22 cellular contexts compared by ENCODE assay signal in genomic region chr10:100774876-100775275, GRCh38. TPM values are rescaled to one million over a fixed set of nuclear protein-coding genes. Genes with fewer than 3 reads are reported as not detected.
DNase-seq lines count a peak whose midpoint lies in the region; ATAC-seq, FAIRE-seq and TF ChIP-seq lines count a peak whose summit lies in the region.
"Had no signal": no experiment of that assay in that cellular context is flagged by ENCODE, and none has a peak within 500 bp of the region (broad histone marks: within the 10 kb centered on the region; RNA-seq: fewer than 3 reads in every experiment).

No MANE protein-coding gene starts in this region.

- no peak overlapping the region for H4K8ac ChIP-seq in H1 (ENCODE audit: extremely low read depth, insufficient read depth, low read length)

- no peak overlapping the region for H2BK5ac ChIP-seq in H1 (ENCODE audit: low read depth, low read length)

- BruUV-seq in Panc1 (replicated peaks; lab: Mats Ljungman, UMichigan): no TSS peak

- H3K79me1 ChIP-seq in H1 (ENCODE audit: low read depth, low read length): no peaks in the 10 kb centered on the region

- no peak overlapping the region for H2BK12ac ChIP-seq in H1 (ENCODE audit: low read depth, low read length)

- CTCF ChIA-PET in Panc1 (lab: Charles Lee): interaction anchor here (1.4 kb wide), 1 partner anchor 104 kb away, joined by 3 read pairs; no protein-coding TSS in a partner anchor
- CTCF ChIA-PET in H1 (lab: Charles Lee; ENCODE audit: partially characterized antibody): interaction anchor here (0.7 to 3.8 kb wide), 11 partner anchors 10 to 205 kb away, joined by 3 to 15 read pairs (median 4); no protein-coding TSS in a partner anchor

- FAIRE-seq in H1 (lab: Jason Lieb, UNC): no peak
- no peak for FAIRE-seq in GM12892 (lab: Jason Lieb, UNC)
- FAIRE-seq: A549, D721Med, G401.6 had no signal

- H2AK5ac ChIP-seq in H1 (ENCODE audit: low read depth, low read length): no peak overlapping the region

- DNase-seq in Panc1 (ENCODE audit: low read depth, low spot score) (no peak), H1 (ENCODE audit: low read depth in 1 of 2, low spot score in 2 of 2) (no peak), posterior vena cava (ENCODE audit: low spot score) (peak; percentile 53), GM12892 (ENCODE audit: insufficient read length) (no peak), lower leg skin (ENCODE audit: low spot score in 2 of 2) (no peak), DMS 273 (lab: John Stamatoyannopoulos, UW; ENCODE audit: unreplicated experiment) (no peak)
- DNase-seq: 8988T; AML-193; BE2C; CD4-positive, alpha-beta T cell; CD8-positive, alpha-beta memory T cell; DMS53; DMS79 treated with DMSO at 0.1 percent for 48 hours; H7; HCEC 1CT had no signal

- TF ChIP-seq RAD21 in H1 (IDR thresholded peaks at IDR 0.05 in 1 of 2, conservative IDR thresholded peaks at IDR 0.05 in 1 of 2; ENCODE audit: low read depth in 2 of 2, low read length in 2 of 2): no peak

- H3K36me3 ChIP-seq in Panc1 (ENCODE audit: control insufficient read depth, insufficient read depth, low read length) (peaks cover 4% of the 10 kb centered on the region), H1 (ENCODE audit: control insufficient read depth in 2 of 4, insufficient read depth in 4 of 4, low read length in 3 of 4) (no peaks in the 10 kb centered on the region)
- H3K36me3 ChIP-seq: BE2C; BLaER1 treated with 17β-estradiol and CSF1 and Interleukin-3, amounts not matched to agents 10 nM and 100 nM had no signal

- ATAC-seq in Panc1 (peak; percentile 35; the same call in 1 of the 2 replicates), GM19452 (IDR thresholded peaks at IDR 0.05; ENCODE audit: unreplicated experiment) (no peak)
- ATAC-seq: A549 had no signal

- intact Hi-C loops in Panc1 (cut with micrococcal nuclease; ENCODE audit: unreplicated experiment): no loop called here
- intact Hi-C loops in posterior vena cava (cut with DNase I): no loop called here
- intact Hi-C loops in lower leg skin (cut with DNase I; ENCODE audit: low total_unique reads): no loop called here

- H3K27ac ChIP-seq in Panc1 (ENCODE audit: low read length) (no peak overlapping the region), H1 (ENCODE audit: low read depth, low read length) (no peak overlapping the region)
- H3K27ac ChIP-seq: A549; BLaER1 treated with 17β-estradiol and CSF1 and Interleukin-3, amounts not matched to agents 10 nM and 100 nM had no signal

- no peak overlapping the region for H3K4me2 ChIP-seq in H1 (ENCODE audit: insufficient read depth in 1 of 2, low read depth in 2 of 2, low read length in 2 of 2)
- H3K4me2 ChIP-seq: A549; BLaER1 treated with 17β-estradiol and CSF1 and Interleukin-3, amounts not matched to agents 10 nM and 100 nM had no signal

- H4K5ac ChIP-seq in H1 (ENCODE audit: insufficient read length, low read depth, low read length): no peak overlapping the region

- H3K79me2 ChIP-seq in H1 (ENCODE audit: control insufficient read depth in 1 of 2, insufficient read depth in 2 of 2, low read length in 2 of 2): no peaks in the 10 kb centered on the region

- H2BK15ac ChIP-seq in H1 (ENCODE audit: low read length): peak overlapping the region; percentile 5; the same call in 1 of the 2 replicates

- H3K27me3 ChIP-seq in Panc1 (ENCODE audit: control insufficient read depth, insufficient read depth, low read length) (no peaks in the 10 kb centered on the region), H1 (replicated peaks in 1 of 4; ENCODE audit: control insufficient read depth in 3 of 4, extremely low read depth in 1 of 4, insufficient read depth in 3 of 4, low read length in 3 of 4) (peaks cover 0 to 8% (median 0%) of the 10 kb centered on the region in 4 experiments; a peak in 1 of 7 replicates)
- H3K27me3 ChIP-seq: BE2C had no signal

- TF ChIP-seq POLR2A in H1 (IDR thresholded peaks at IDR 0.05; ENCODE audit: control extremely low read depth in 1 of 2, low read depth in 2 of 2, low read length in 2 of 2) (no peak), GM12892 (IDR thresholded peaks at IDR 0.05; ENCODE audit: low read depth, low read length) (no peak), lower leg skin (IDR thresholded peaks at IDR 0.05) (no peak)

- no peak overlapping the region for H2BK120ac ChIP-seq in H1 (replicated peaks; ENCODE audit: low read depth, low read length)

- H3K56ac ChIP-seq in H1 (replicated peaks; ENCODE audit: insufficient read length, low read depth, low read length): no peak overlapping the region

- H3K9ac ChIP-seq in H1 (replicated peaks in 1 of 4; ENCODE audit: extremely low read depth in 1 of 4, low read depth in 3 of 4, low read length in 3 of 4): no peak overlapping the region
- H3K9ac ChIP-seq: BLaER1 treated with 17β-estradiol and CSF1 and Interleukin-3, amounts not matched to agents 10 nM and 100 nM had no signal

- no peak overlapping the region for H3K14ac ChIP-seq in H1 (ENCODE audit: insufficient read length)

- peaks cover 10% of the 10 kb centered on the region for H3K4me1 ChIP-seq in Panc1 (ENCODE audit: control insufficient read depth, insufficient read depth, low read length)
- H3K4me1 ChIP-seq in H1 (replicated peaks in 1 of 4; ENCODE audit: control insufficient read depth in 3 of 4, insufficient read depth in 4 of 4, low read length in 3 of 4): peaks cover 3 to 10% (median 9%) of the 10 kb centered on the region in 4 experiments; a peak in 5 of 7 replicates
- H3K4me1 ChIP-seq: A549 had no signal

- no peak overlapping the region for H4K91ac ChIP-seq in H1 (replicated peaks; ENCODE audit: insufficient read length, low read length)

- TF ChIP-seq EP300 in H1 (IDR thresholded peaks at IDR 0.05; ENCODE audit: borderline replicate concordance in 1 of 2, low read depth in 2 of 2, low read length in 2 of 2): no peak

- TF ChIP-seq CTCF in Panc1 (IDR thresholded peaks at IDR 0.05): no peak
- TF ChIP-seq CTCF in H1 (IDR thresholded peaks at IDR 0.05; ENCODE audit: control extremely low read depth in 1 of 3, insufficient read depth in 1 of 3, low read depth in 1 of 3, low read length in 3 of 3): no peak
- no peak for TF ChIP-seq CTCF in lower leg skin (IDR thresholded peaks at IDR 0.05)

- no peak overlapping the region for H3K23ac ChIP-seq in H1 (ENCODE audit: insufficient read length)

- H2BK20ac ChIP-seq in H1 (ENCODE audit: low read length): no peak overlapping the region

- no peak overlapping the region for H3K4me3 ChIP-seq in Panc1 (ENCODE audit: low read depth in 2 of 2, low read length in 2 of 2)
- H3K4me3 ChIP-seq in H1 (ENCODE audit: extremely low read depth in 1 of 4, insufficient read depth in 2 of 4, low read depth in 3 of 4, low read length in 4 of 4): no peak overlapping the region
- no peak overlapping the region for H3K4me3 ChIP-seq in lower leg skin (ENCODE audit: low read depth, poor library complexity, severe bottlenecking)
- H3K4me3 ChIP-seq: A549; BLaER1 treated with 17β-estradiol and CSF1 and Interleukin-3, amounts not matched to agents 10 nM and 100 nM had no signal

- no peak overlapping the region for H3K4ac ChIP-seq in H1 (replicated peaks; ENCODE audit: insufficient read length, low read depth, low read length)

- no peaks in the 10 kb centered on the region for H3K23me2 ChIP-seq in H1 (ENCODE audit: low read depth, low read length)

- H4K20me1 ChIP-seq in H1 (replicated peaks in 1 of 2; ENCODE audit: control insufficient read depth in 1 of 2, insufficient read depth in 2 of 2, low read length in 2 of 2): no peaks in the 10 kb centered on the region
- H4K20me1 ChIP-seq: BLaER1 treated with 17β-estradiol and CSF1 and Interleukin-3, amounts not matched to agents 10 nM and 100 nM had no signal

- no peak overlapping the region for H2AFZ ChIP-seq in H1 (ENCODE audit: low read length)

- WGBS in H1 (ENCODE audit: extremely low coverage in 1 of 2, insufficient coverage in 1 of 2, insufficient read length in 1 of 2, insufficient replicate concordance in 2 of 2, low coverage in 1 of 2, low lambda C conversion rate in 2 of 2, missing lambda C conversion rate in 1 of 2), 2 experiments: 78% methylated on average over 6 of the region's 6 CpGs; no CpG with 5 or more reads in 1 of the 2 experiments
- 57 to 71% methylated on average over 6 of the region's 6 CpGs for WGBS in lower leg skin, 2 donors

- H3K18ac ChIP-seq in H1 (ENCODE audit: extremely low read depth, low read length): no peak overlapping the region

- POLR2A ChIA-PET in Panc1 (lab: Charles Lee) (no interaction called here), H1 (lab: Charles Lee; ENCODE audit: partially characterized antibody) (no interaction called here)

- no peaks in the 10 kb centered on the region for H3K9me3 ChIP-seq in Panc1 (ENCODE audit: control insufficient read depth, insufficient read depth, low read depth, low read length)
- no peaks in the 10 kb centered on the region for H3K9me3 ChIP-seq in H1 (ENCODE audit: insufficient read depth in 2 of 2, low read depth in 1 of 2, low read length in 1 of 2)
- H3K9me3 ChIP-seq: BE2C; BLaER1 treated with 17β-estradiol and CSF1 and Interleukin-3, amounts not matched to agents 10 nM and 100 nM had no signal

- in situ Hi-C loops in Panc1 (cut with HindIII; ENCODE audit: low pct_unique_long_range_greater_than_20kb, low sequenced_read_pairs): no loop called here

TF ChIP-seq in H1, 55 proteins besides CTCF, POLR2A, EP300 and RAD21 (continues in another document):
- TF ChIP-seq RFX5 (IDR thresholded peaks at IDR 0.05; ENCODE audit: borderline replicate concordance, low read depth, low read length) (no peak), SIN3A (conservative IDR thresholded peaks at IDR 0.05 in 1 of 2, IDR thresholded peaks at IDR 0.05 in 1 of 2; ENCODE audit: low read depth in 1 of 2, low read length in 2 of 2) (no peak), EGR1 (IDR thresholded peaks at IDR 0.05; ENCODE audit: borderline replicate concordance, low read depth, low read length) (no peak), FOSL1 (IDR thresholded peaks at IDR 0.05; ENCODE audit: insufficient read depth, low read depth, low read length) (no peak), CBX5 (IDR thresholded peaks at IDR 0.05; ENCODE audit: low read depth, low read length) (no peak), GTF2F1 (IDR thresholded peaks at IDR 0.05; ENCODE audit: borderline replicate concordance, low read depth, low read length) (no peak), KDM5A (IDR thresholded peaks at IDR 0.05; ENCODE audit: low read length) (no peak)

RNA-seq across cellular contexts. Expression of gene PAX2, which starts 29.5 kb away (rescaled TPM):
- total RNA-seq in Panc1 (2021; ENCODE audit: unreplicated experiment): 72.3 TPM
- polyA plus RNA-seq in Panc1 (2012; ENCODE audit: insufficient read length): 71.5 TPM
- total RNA-seq in H1 (2021; fragmentation: NEBNext Ultra II Directional; extraction: Animal tissue kit (Norgen Biotek cat#: 25700)): not detected in 2 replicates
- polyA plus RNA-seq in H1 (2011; rRNA removed): 0.02 TPM in 1 of 2 replicates, not detected in the other
- polyA plus RNA-seq in H1 (2011; cell fraction: cytosol; rRNA removed): not detected
- polyA plus RNA-seq in H1 (2011; cell fraction: nucleus; rRNA removed): not detected
- 0.05 TPM in 1 of 4 replicates, not detected in the others for polyA plus RNA-seq in H1 (2012, experiment 1 of 2)
- polyA plus RNA-seq in H1 (2012, experiment 2 of 2): not detected
- not detected for polyA plus RNA-seq in H1 (2013, experiment 1 of 2)
- polyA plus RNA-seq in H1 (2013, experiment 2 of 2): 0.06 TPM
- polyA minus RNA-seq in H1 (2011; rRNA and poly(A)+ RNA removed): not detected in 2 replicates
- not detected for polyA minus RNA-seq in H1 (2011; cell fraction: cytosol; rRNA and poly(A)+ RNA removed)
- polyA minus RNA-seq in H1 (2011; cell fraction: nucleus; rRNA and poly(A)+ RNA removed): not detected
- total RNA-seq in posterior vena cava: not detected
- polyA plus RNA-seq in GM12892 (2012; ENCODE audit: missing spikeins): not detected
- not detected for total RNA-seq in lower leg skin
- total RNA-seq: CD4-positive, alpha-beta T cell; Daoy had no signal
- polyA plus RNA-seq: CD14-positive monocyte; CD8-positive, alpha-beta memory T cell had no signal

Comparison
In these comparisons a context has a peak if more than half of its experiments do, and no peak if none do; other contexts are left out.
1. RNA of gene PAX2, which starts 29.5 kb away (total RNA-seq): 72.3 TPM in Panc1 (single experiment); not detected in posterior vena cava, not detected in H1 and not detected in lower leg skin; every median in the first group is over 10 times any median in the second.